ENCODE assay signal across 8 cellular contexts in the genomic region with DNA sequence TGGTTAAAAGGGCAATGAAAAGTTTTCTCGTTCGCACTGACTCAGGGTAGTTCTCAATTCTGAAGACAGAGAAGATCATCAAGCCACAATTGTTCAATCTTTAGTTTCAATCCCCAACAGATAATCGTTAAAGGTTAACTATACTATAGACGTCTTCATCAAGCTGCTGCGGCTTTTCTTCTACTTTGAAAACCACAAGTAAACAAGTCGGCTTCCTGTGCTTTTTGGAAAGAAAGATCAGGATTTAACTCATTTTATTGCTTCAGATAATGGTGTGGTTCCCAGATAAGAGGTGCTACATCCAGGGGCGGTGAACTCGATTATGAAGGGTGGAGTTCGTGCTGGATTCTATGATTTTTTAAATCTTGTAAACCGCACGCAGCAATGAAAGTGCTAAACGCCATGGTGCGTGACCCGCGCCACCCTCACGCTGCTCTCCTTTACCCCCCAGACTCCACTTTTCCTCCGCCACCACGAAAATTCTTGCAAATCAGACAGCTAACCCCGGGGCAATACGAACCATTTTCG. TPM values are rescaled to one million over a fixed set of nuclear protein-coding genes. Genes with fewer than 3 reads are reported as not detected.
DNase-seq lines count a peak whose midpoint lies in the region; ATAC-seq and TF ChIP-seq lines count a peak whose summit lies in the region.

No MANE protein-coding gene starts in this region.

- peak overlapping the region; percentile 95 for H3K27ac Mint-ChIP-seq in endodermal cell

- H3K9me3 Mint-ChIP-seq in endodermal cell, result peaks cover 21% of the 10 kb centered on the region

- peak overlapping the region; percentile 97 for H3K18ac ChIP-seq in neuronal stem cell (ENCODE audit: low read length)

- peak overlapping the region; percentile 56 for H2BK5ac ChIP-seq in neuronal stem cell (ENCODE audit: low read length)

- no peaks in the 10 kb centered on the region for H3K27me3 ChIP-seq in endodermal cell (ENCODE audit: control insufficient read depth, insufficient read depth, low read length, poor library complexity, severe bottlenecking)
- no peaks in the 10 kb centered on the region for H3K27me3 ChIP-seq in neuronal stem cell (ENCODE audit: control insufficient read depth in 3 of 3, insufficient read depth in 3 of 3, low read depth in 1 of 3, low read length in 3 of 3)

- H3K4me3 Mint-ChIP-seq in endodermal cell, result peak overlapping the region; percentile 84

- DNase-seq in AG20443 (ENCODE audit: low spot score) (peak; percentile 51), OCI-M1 (lab: John Stamatoyannopoulos, UW) (peak; percentile 84), endodermal cell (no peak), neuronal stem cell (ENCODE audit: low spot score) (peak; percentile 15), activated gamma-delta T cell (lab: John Stamatoyannopoulos, UW) (no peak), DMS114 treated with DMSO at 0.1 percent for 48 hours (lab: John Stamatoyannopoulos, UW; ENCODE audit: unreplicated experiment) (no peak)

- peaks cover 10% of the 10 kb centered on the region for H3K36me3 ChIP-seq in endodermal cell (ENCODE audit: control insufficient read depth, insufficient read depth, low read length)
- H3K36me3 ChIP-seq in neuronal stem cell (replicated peaks in 1 of 2; ENCODE audit: control insufficient read depth in 2 of 2, insufficient read depth in 2 of 2, low read length in 2 of 2), result peaks cover 0 to 19% of the 10 kb centered on the region in 2 donors

- TF ChIP-seq CTCF in endodermal cell (conservative IDR thresholded peaks at IDR 0.05), result no peak

- peak overlapping the region; percentile 95 for H2AFZ ChIP-seq in neuronal stem cell (ENCODE audit: low read length)

- no peak overlapping the region for H3K4ac ChIP-seq in neuronal stem cell (ENCODE audit: low read length)

- H3K9ac ChIP-seq in endodermal cell (ENCODE audit: extremely low read depth, low read length, poor library complexity, severe bottlenecking) (peak overlapping the region; percentile 94), neuronal stem cell (ENCODE audit: low read depth, low read length, poor library complexity) (peak overlapping the region; percentile 65)

- H3K9me3 ChIP-seq in endodermal cell (ENCODE audit: control insufficient read depth, low read length) (peaks cover 36% of the 10 kb centered on the region), neuronal stem cell (replicated peaks in 1 of 2; ENCODE audit: control insufficient read depth in 2 of 2, insufficient read depth in 1 of 2, low read depth in 1 of 2, low read length in 2 of 2) (no peaks in the 10 kb centered on the region)

- H3K4me1 Mint-ChIP-seq in endodermal cell, result peaks cover 41% of the 10 kb centered on the region

- no peak overlapping the region for H3K14ac ChIP-seq in neuronal stem cell (ENCODE audit: low read length)

- H3K4me2 ChIP-seq in neuronal stem cell (ENCODE audit: insufficient read depth, low read length, poor library complexity, severe bottlenecking), result peak overlapping the region; percentile 96

- H3K4me1 ChIP-seq in endodermal cell (ENCODE audit: control insufficient read depth, insufficient read depth, low read length), result peaks cover 13% of the 10 kb centered on the region
- H3K4me1 ChIP-seq in neuronal stem cell (ENCODE audit: control insufficient read depth in 2 of 2, insufficient read depth in 1 of 2, low read depth in 1 of 2, low read length in 2 of 2), result peaks cover 6% of the 10 kb centered on the region in 2 donors

- no peak overlapping the region for H4K91ac ChIP-seq in neuronal stem cell (ENCODE audit: low read depth, low read length, poor library complexity)

- no peak overlapping the region for H2BK12ac ChIP-seq in neuronal stem cell (ENCODE audit: low read length)

- peak overlapping the region; percentile 98 for H3K23ac ChIP-seq in neuronal stem cell (ENCODE audit: low read depth, low read length, poor library complexity)

- peaks cover 10% of the 10 kb centered on the region for H3K36me3 Mint-ChIP-seq in endodermal cell (ENCODE audit: low read depth)

- peak overlapping the region; percentile 97 for H3K27ac ChIP-seq in endodermal cell (ENCODE audit: low read depth, low read length)
- no peak overlapping the region for H3K27ac ChIP-seq in neuronal stem cell (replicated peaks; ENCODE audit: low read length)

- no peaks in the 10 kb centered on the region for H3K27me3 Mint-ChIP-seq in endodermal cell (ENCODE audit: insufficient read depth)

- peak overlapping the region; percentile 88 for H3K4me3 ChIP-seq in endodermal cell (ENCODE audit: low read length)
- H3K4me3 ChIP-seq in neuronal stem cell (ENCODE audit: low read length in 2 of 2), result peak overlapping the region; percentile 88 to 97

- H2BK15ac ChIP-seq in neuronal stem cell (ENCODE audit: low read length), result no peak overlapping the region

- H4K8ac ChIP-seq in neuronal stem cell (ENCODE audit: low read depth, low read length), result no peak overlapping the region

- no peak overlapping the region for H2AK5ac ChIP-seq in neuronal stem cell (ENCODE audit: low read depth, low read length)

- peak; percentile 50 for ATAC-seq in GM18517 (IDR thresholded peaks at IDR 0.05; ENCODE audit: unreplicated experiment)
- ATAC-seq in HG03039 (IDR thresholded peaks at IDR 0.05; ENCODE audit: unreplicated experiment), result peak; percentile 22

- 1 to 10% methylated on average over 11 to 20 of the region's 21 CpGs for WGBS in endodermal cell (ENCODE audit: insufficient coverage in 1 of 2, insufficient read length in 1 of 2), 2 experiments
- no CpG with 5 or more reads among the region's 21 CpGs for WGBS in neuronal stem cell (ENCODE audit: extremely low coverage in 2 of 2, insufficient read length in 2 of 2, insufficient replicate concordance in 1 of 2), 2 donors

- no peak overlapping the region for H2BK120ac ChIP-seq in neuronal stem cell (ENCODE audit: low read depth, low read length)

- no peaks in the 10 kb centered on the region for H3K79me1 ChIP-seq in neuronal stem cell (ENCODE audit: low read depth, low read length)

RNA-seq across cellular contexts. Expression of gene CDCA7, which starts 0.5 kb away (rescaled TPM):
- total RNA-seq in endodermal cell, result 100 to 1,000 TPM in 1 of 2 donors, 10 to 100 TPM in 1; 73.0 to 101 TPM
- polyA plus RNA-seq in endodermal cell (2013, experiment 1 of 2), result 61.8 TPM
- polyA plus RNA-seq in endodermal cell (2013, experiment 2 of 2), result 54.9 TPM
- polyA plus RNA-seq in neuronal stem cell (2013, experiment 1 of 2), result 28.8 TPM
- 28.9 TPM for polyA plus RNA-seq in neuronal stem cell (2013, experiment 2 of 2)

Comparison
In these comparisons a context has a peak if more than half of its experiments do, and no peak if none do; other contexts are left out.
1. DNase-seq: peak in AG20443 (single experiment), OCI-M1 (single experiment) and neuronal stem cell (single experiment); none in endodermal cell (single experiment), activated gamma-delta T cell (single experiment) and DMS114 treated with DMSO at 0.1 percent for 48 hours (single experiment).